Comparison of ENCODE assay signal across 8 cellular contexts in the genomic region with DNA sequence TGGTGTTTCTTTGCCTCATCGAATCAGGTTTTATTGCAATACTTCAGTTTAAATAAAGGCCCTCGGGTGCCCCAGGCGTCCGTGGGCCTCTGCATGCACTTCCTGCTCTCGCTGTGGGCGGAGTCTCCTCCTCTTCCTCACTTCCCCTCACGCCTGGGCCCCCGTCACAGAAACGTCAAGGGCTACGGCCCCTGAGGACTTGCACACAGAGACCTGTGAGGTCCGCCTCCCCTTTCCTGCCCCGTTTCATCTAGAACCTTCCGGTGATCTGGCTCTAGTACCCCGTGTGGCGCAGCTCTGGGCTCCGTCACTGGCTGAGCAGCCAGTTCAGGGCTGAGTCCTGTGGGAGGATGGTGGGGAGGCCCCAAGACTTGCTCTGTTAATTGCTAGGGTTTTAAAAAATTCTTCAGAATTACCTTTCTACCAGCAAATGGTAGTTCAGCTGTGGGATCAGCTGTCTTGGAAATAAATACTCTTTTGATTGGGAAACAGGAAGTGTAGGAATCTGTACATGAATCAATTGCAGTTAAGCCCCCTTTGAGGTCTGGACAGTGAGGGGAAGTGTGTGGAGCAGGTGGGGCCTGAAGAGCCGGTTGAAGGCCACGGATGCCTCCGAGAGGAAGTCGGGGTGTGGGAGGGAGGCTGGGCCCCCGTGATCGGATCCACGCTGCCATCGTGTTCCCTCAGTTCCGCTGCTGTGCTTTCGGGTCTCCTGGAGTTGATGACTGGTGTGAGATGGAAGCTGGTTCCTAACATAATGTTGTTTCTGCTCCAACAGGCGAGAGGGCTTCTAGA. TPM values are rescaled to one million over a fixed set of nuclear protein-coding genes. Genes with fewer than 3 reads are reported as not detected.
DNase-seq lines count a peak whose midpoint lies in the region; ATAC-seq and TF ChIP-seq lines count a peak whose summit lies in the region.

No MANE protein-coding gene starts in this region.

- H3K9me3 ChIP-seq in OCI-LY1 (ENCODE audit: low read length) (no peaks in the 10 kb centered on the region), lung (ENCODE audit: control insufficient read depth in 2 of 2, insufficient read depth in 1 of 2, low read length in 1 of 2) (no peaks in the 10 kb centered on the region), mesenchymal stem cell (ENCODE audit: control insufficient read depth, low read length) (no peaks in the 10 kb centered on the region)

- H3K9ac ChIP-seq in OCI-LY1 (ENCODE audit: low read length) (peak overlapping the region; percentile 57), mesenchymal stem cell (ENCODE audit: low read length) (no peak overlapping the region)

- no peak overlapping the region for H4K91ac ChIP-seq in mesenchymal stem cell (ENCODE audit: low read length)

- H3K27ac ChIP-seq in OCI-LY1 (ENCODE audit: low read depth, low read length, poor library complexity, severe bottlenecking): peak overlapping the region; percentile 95
- peak overlapping the region in 1 of 2 donors; percentile 86 for H3K27ac ChIP-seq in lung (ENCODE audit: low read depth in 1 of 2, low read length in 1 of 2)
- no peak overlapping the region for H3K27ac ChIP-seq in mesenchymal stem cell (ENCODE audit: low read length, poor library complexity, severe bottlenecking)

- H3K14ac ChIP-seq in mesenchymal stem cell (ENCODE audit: low read length in 2 of 2): no peak overlapping the region

- H3F3A ChIP-seq in OCI-LY1 (ENCODE audit: insufficient read depth, low read length): 0 out of 2 replicates have a peak, but pooled peaks cover 4% of the 10 kb centered on the region

- no peak overlapping the region for H4K8ac ChIP-seq in mesenchymal stem cell (ENCODE audit: low read length)

- no peak overlapping the region for H2AK5ac ChIP-seq in mesenchymal stem cell (ENCODE audit: low read length, severe bottlenecking)

- no peak overlapping the region for H2BK12ac ChIP-seq in mesenchymal stem cell (ENCODE audit: low read length in 2 of 2)

- peak overlapping the region; percentile 67 for H3K4me3 ChIP-seq in OCI-LY1 (ENCODE audit: low read depth, low read length, poor library complexity, severe bottlenecking)
- no peak overlapping the region for H3K4me3 ChIP-seq in lung
- no peak overlapping the region for H3K4me3 ChIP-seq in mesenchymal stem cell (ENCODE audit: insufficient read depth in 1 of 2, low read depth in 1 of 2, low read length in 2 of 2)

- no peak overlapping the region for H2BK5ac ChIP-seq in mesenchymal stem cell (ENCODE audit: low read depth, low read length, poor library complexity, severe bottlenecking)

- H2AFZ ChIP-seq in OCI-LY1 (ENCODE audit: low read length) (no peak overlapping the region), mesenchymal stem cell (ENCODE audit: low read depth, low read length) (no peak overlapping the region)

- H3K27me3 ChIP-seq in OCI-LY1 (ENCODE audit: insufficient read depth, low read length): no peaks in the 10 kb centered on the region
- no peaks in the 10 kb centered on the region for H3K27me3 ChIP-seq in lung (ENCODE audit: control insufficient read depth, insufficient read depth)
- peaks cover 0 to 26% of the 10 kb centered on the region in 2 experiments for H3K27me3 ChIP-seq in mesenchymal stem cell (ENCODE audit: control insufficient read depth in 1 of 2, insufficient read depth in 1 of 2, low read length in 2 of 2)

- no peak overlapping the region for H2BK120ac ChIP-seq in mesenchymal stem cell (ENCODE audit: low read depth, low read length)

- H3K79me1 ChIP-seq in mesenchymal stem cell (replicated peaks; ENCODE audit: low read length, poor library complexity, severe bottlenecking): peaks cover 9% of the 10 kb centered on the region

- WGBS in lung, 2 donors: 26 to 47% methylated on average over 27 of the region's 27 CpGs
- WGBS in mesenchymal stem cell: 87% methylated on average over 27 of the region's 27 CpGs

- H3K4me2 ChIP-seq in OCI-LY1 (ENCODE audit: low read length) (peak overlapping the region; percentile 91), mesenchymal stem cell (ENCODE audit: low read length, poor library complexity, severe bottlenecking) (no peak overlapping the region)

- H3K23ac ChIP-seq in mesenchymal stem cell (ENCODE audit: low read length in 2 of 2): no peak overlapping the region

- H3K4me1 ChIP-seq in OCI-LY1 (ENCODE audit: insufficient read depth, low read length, severe bottlenecking) (peaks cover 56% of the 10 kb centered on the region), lung (ENCODE audit: control insufficient read depth in 2 of 2, insufficient read depth in 2 of 2, low read length in 2 of 2) (peaks cover 6 to 13% of the 10 kb centered on the region in 2 donors), mesenchymal stem cell (ENCODE audit: control insufficient read depth, insufficient read depth, low read depth, low read length) (peaks cover 15% of the 10 kb centered on the region)

- no peaks in the 10 kb centered on the region for H3K9me2 ChIP-seq in OCI-LY1 (ENCODE audit: low read depth, low read length)

- TF ChIP-seq CTCF in GM10266 (IDR thresholded peaks at IDR 0.05; ENCODE audit: control insufficient read depth, insufficient read depth, low read depth, missing control alignments) (no peak), OCI-LY1 (IDR thresholded peaks at IDR 0.05; ENCODE audit: low read length) (no peak), lung (IDR thresholded peaks at IDR 0.05; ENCODE audit: control extremely low read depth, extremely low read depth) (no peak)

- H3K4ac ChIP-seq in mesenchymal stem cell (ENCODE audit: low read depth in 1 of 2, low read length in 2 of 2): no peak overlapping the region

- ATAC-seq in GM21786 (IDR thresholded peaks at IDR 0.05; ENCODE audit: unreplicated experiment): peak; percentile 82
- peak; percentile 61 for ATAC-seq in lung (ENCODE audit: insufficient read depth, low FRiP score)

- H3K18ac ChIP-seq in mesenchymal stem cell (ENCODE audit: low read depth in 1 of 2, low read length in 2 of 2): no peak overlapping the region

- H2BK15ac ChIP-seq in mesenchymal stem cell (ENCODE audit: low read depth, poor library complexity, severe bottlenecking): no peak overlapping the region

- H3K79me2 ChIP-seq in OCI-LY1 (ENCODE audit: insufficient read depth, low read length): peaks cover 98% of the 10 kb centered on the region

- H3K36me3 ChIP-seq in OCI-LY1 (ENCODE audit: insufficient read depth, low read length) (peaks cover 61% of the 10 kb centered on the region), lung (ENCODE audit: control insufficient read depth in 2 of 2, insufficient read depth in 2 of 2, low read length in 2 of 2) (peaks cover 0 to 8% of the 10 kb centered on the region in 2 donors), mesenchymal stem cell (ENCODE audit: control insufficient read depth in 1 of 2, insufficient read depth in 2 of 2, low read depth in 1 of 2, low read length in 2 of 2) (peaks cover 0 to 25% of the 10 kb centered on the region in 2 experiments)

- no peaks in the 10 kb centered on the region for H4K20me1 ChIP-seq in OCI-LY1 (ENCODE audit: insufficient read depth, low read length)

- DNase-seq in GM10266 (ENCODE audit: extremely low spot score): peak; percentile 96
- DNase-seq in activated gamma-delta T cell (lab: John Stamatoyannopoulos, UW): peak; percentile 49
- peak; percentile 55 for DNase-seq in lung (ENCODE audit: low spot score)
- DNase-seq in stimulated activated CD8-positive, alpha-beta memory T cell treated with anti-CD3 and anti-CD28 coated beads, Interleukin-7, amount 100 ng/mL, for 24 hours (ENCODE audit: low read depth): peak; percentile 64
- no peak for DNase-seq in glomerular visceral epithelial cell (ENCODE audit: extremely low spot score)
- no peak for DNase-seq in mesenchymal stem cell

RNA-seq across cellular contexts. Expression of gene NFATC1, which starts 10.2 kb away (rescaled TPM):
- total RNA-seq in lung: 10 to 100 TPM; 14.2 to 25.5 TPM
- 10 to 100 TPM in 1 of 2 donors, 1 to 10 TPM in 1; 8.6 to 11.6 TPM for polyA plus RNA-seq in lung
- polyA plus RNA-seq in mesenchymal stem cell (2013, experiment 1 of 2): 9.9 TPM
- 10.1 TPM for polyA plus RNA-seq in mesenchymal stem cell (2013, experiment 2 of 2)

Comparison
In these comparisons a context has a peak if more than half of its experiments do, and no peak if none do; other contexts are left out.
1. DNase-seq: peak in GM10266 (single experiment), activated gamma-delta T cell (single experiment), lung (single experiment) and stimulated activated CD8-positive, alpha-beta memory T cell treated with anti-CD3 and anti-CD28 coated beads, Interleukin-7, amount 100 ng/mL, for 24 hours (single experiment); none in glomerular visceral epithelial cell (single experiment) and mesenchymal stem cell (single experiment).